Comparison of ENCODE assay signal across 14 cellular contexts in the genomic region with DNA sequence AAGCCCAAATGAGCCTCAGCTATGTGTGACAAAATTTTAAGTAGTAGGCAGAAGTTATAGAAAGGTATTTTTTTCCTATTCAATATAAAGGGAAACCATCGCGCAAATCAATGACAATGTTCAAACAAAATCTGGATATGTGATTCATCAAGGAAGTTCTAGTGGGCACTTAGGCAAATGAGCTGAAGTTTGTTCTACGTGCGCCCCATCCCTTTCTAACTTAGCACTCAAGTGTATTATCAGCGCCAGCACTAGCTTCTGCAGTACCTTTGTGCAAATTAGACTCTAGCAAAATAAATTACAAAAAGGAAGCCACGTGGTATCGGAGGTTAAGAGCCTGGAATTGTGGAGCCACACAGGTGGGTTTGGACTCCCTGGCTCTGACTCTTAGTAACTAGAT.
DNase-seq lines count a peak whose midpoint lies in the region; ATAC-seq and TF ChIP-seq lines count a peak whose summit lies in the region.
"Had no signal": no experiment of that assay in that cellular context is flagged by ENCODE, and none has a peak within 500 bp of the region (broad histone marks: within the 10 kb centered on the region; RNA-seq: fewer than 3 reads in every experiment).

No MANE protein-coding gene starts in this region.

- no peaks in the 10 kb centered on the region for H3K36me3 ChIP-seq in colonic mucosa
- H3K36me3 ChIP-seq in esophagus squamous epithelium: no peaks in the 10 kb centered on the region
- H3K36me3 ChIP-seq: ovary had no signal

- H3K27ac Mint-ChIP-seq in activated naive CD4-positive, alpha-beta T cell treated with anti-CD3 and anti-CD28 coated beads, Interleukin-2, amount 50 U/mL, for 72 hours: no peak overlapping the region
- no peak overlapping the region for H3K27ac Mint-ChIP-seq in activated B cell treated with CpG ODN at 0.5 μM for 24 hours
- H3K27ac Mint-ChIP-seq in stimulated activated memory B cell treated with anti-CD40 and anti-IgM and Interleukin-4, amounts not matched to agents 10 μg/mL and 1 μg/mL and 100 μg/mL, for 72 hours: peak overlapping the region; percentile 24
- no peak overlapping the region for H3K27ac Mint-ChIP-seq in activated naive CD4-positive, alpha-beta T cell treated with anti-CD3 and anti-CD28 coated beads, Interleukin-2, amount 10 ng/mL, durations not matched to agents 7 days and 5 days
- H3K27ac Mint-ChIP-seq: T-helper 1 cell treated with Interleukin-12 subunit alpha and Interleukin-12 subunit beta and Interleukin-4 antibody, amounts not matched to agents 30 μg/mL and 1 μg/mL, for 36 hours had no signal

- H3K9me3 Mint-ChIP-seq in activated naive CD4-positive, alpha-beta T cell treated with anti-CD3 and anti-CD28 coated beads, Interleukin-2, amount 50 U/mL, for 72 hours: peaks cover 0 to 5% of the 10 kb centered on the region in 2 donors
- H3K9me3 Mint-ChIP-seq in activated B cell treated with CpG ODN at 0.5 μM for 24 hours: no peaks in the 10 kb centered on the region
- H3K9me3 Mint-ChIP-seq in stimulated activated memory B cell treated with anti-CD40 and anti-IgM and Interleukin-4, amounts not matched to agents 10 μg/mL and 1 μg/mL and 100 μg/mL, for 72 hours: no peaks in the 10 kb centered on the region
- H3K9me3 Mint-ChIP-seq in activated naive CD4-positive, alpha-beta T cell treated with anti-CD3 and anti-CD28 coated beads, Interleukin-2, amount 10 ng/mL, durations not matched to agents 7 days and 5 days: no peaks in the 10 kb centered on the region
- H3K9me3 Mint-ChIP-seq: T-helper 1 cell treated with Interleukin-12 subunit alpha and Interleukin-12 subunit beta and Interleukin-4 antibody, amounts not matched to agents 30 μg/mL and 1 μg/mL, for 36 hours had no signal

- H3K4me3 Mint-ChIP-seq in activated B cell treated with CpG ODN at 0.5 μM for 24 hours: peak overlapping the region; percentile 39
- H3K4me3 Mint-ChIP-seq in stimulated activated memory B cell treated with anti-CD40 and anti-IgM and Interleukin-4, amounts not matched to agents 10 μg/mL and 1 μg/mL and 100 μg/mL, for 72 hours: no peak overlapping the region
- no peak overlapping the region for H3K4me3 Mint-ChIP-seq in activated naive CD4-positive, alpha-beta T cell treated with anti-CD3 and anti-CD28 coated beads, Interleukin-2, amount 10 ng/mL, durations not matched to agents 7 days and 5 days
- H3K4me3 Mint-ChIP-seq: T-helper 1 cell treated with Interleukin-12 subunit alpha and Interleukin-12 subunit beta and Interleukin-4 antibody, amounts not matched to agents 30 μg/mL and 1 μg/mL, for 36 hours had no signal

- no peak for TF ChIP-seq POLR2A in esophagus squamous epithelium (IDR thresholded peaks at IDR 0.05)

- H3K4me3 ChIP-seq in colonic mucosa (no peak overlapping the region), esophagus squamous epithelium (no peak overlapping the region)
- H3K4me3 ChIP-seq: body of pancreas, K562, ovary had no signal

- intact Hi-C loops in activated B cell treated with CpG ODN at 0.5 μM for 24 hours (cut with micrococcal nuclease): loop anchor here (1.0 to 5.0 kb wide), 3 partner anchors 9 to 36 kb away; no protein-coding TSS in a partner anchor
- intact Hi-C loops in colonic mucosa (cut with DNase I): no loop called here
- intact Hi-C loops in esophagus squamous epithelium (cut with DNase I): no loop called here

- peak; percentile 47 to 67 for ATAC-seq in activated naive CD4-positive, alpha-beta T cell treated with anti-CD3 and anti-CD28 coated beads, Interleukin-2, amount 50 U/mL, for 72 hours
- peak; percentile 41 for ATAC-seq in HG03196 (IDR thresholded peaks at IDR 0.05; ENCODE audit: unreplicated experiment)
- ATAC-seq in activated B cell treated with CpG ODN at 0.5 μM for 24 hours (ENCODE audit: low read depth): peak; percentile 70
- no peak for ATAC-seq in stimulated activated memory B cell treated with anti-CD40 and anti-IgM and Interleukin-4, amounts not matched to agents 10 μg/mL and 1 μg/mL and 100 μg/mL, for 72 hours
- ATAC-seq: body of pancreas had no signal

- no peaks in the 10 kb centered on the region for H3K27me3 ChIP-seq in colonic mucosa
- no peaks in the 10 kb centered on the region for H3K27me3 ChIP-seq in esophagus squamous epithelium
- H3K27me3 ChIP-seq: body of pancreas, ovary had no signal

- H3K27ac ChIP-seq in colonic mucosa: no peak overlapping the region
- H3K27ac ChIP-seq in esophagus squamous epithelium: no peak overlapping the region
- H3K27ac ChIP-seq: body of pancreas, ovary had no signal

- no peak overlapping the region for H3K9ac ChIP-seq in colonic mucosa (ENCODE audit: low read depth in 2 of 2, low read length in 2 of 2)

- peaks cover 73% of the 10 kb centered on the region for H3K4me1 Mint-ChIP-seq in activated B cell treated with CpG ODN at 0.5 μM for 24 hours
- peaks cover 64% of the 10 kb centered on the region for H3K4me1 Mint-ChIP-seq in stimulated activated memory B cell treated with anti-CD40 and anti-IgM and Interleukin-4, amounts not matched to agents 10 μg/mL and 1 μg/mL and 100 μg/mL, for 72 hours
- H3K4me1 Mint-ChIP-seq in activated naive CD4-positive, alpha-beta T cell treated with anti-CD3 and anti-CD28 coated beads, Interleukin-2, amount 10 ng/mL, durations not matched to agents 7 days and 5 days: peaks cover 32% of the 10 kb centered on the region

- H3K27me3 Mint-ChIP-seq in activated B cell treated with CpG ODN at 0.5 μM for 24 hours: no peaks in the 10 kb centered on the region
- no peaks in the 10 kb centered on the region for H3K27me3 Mint-ChIP-seq in stimulated activated memory B cell treated with anti-CD40 and anti-IgM and Interleukin-4, amounts not matched to agents 10 μg/mL and 1 μg/mL and 100 μg/mL, for 72 hours
- no peaks in the 10 kb centered on the region for H3K27me3 Mint-ChIP-seq in activated naive CD4-positive, alpha-beta T cell treated with anti-CD3 and anti-CD28 coated beads, Interleukin-2, amount 10 ng/mL, durations not matched to agents 7 days and 5 days

- POLR2A ChIA-PET in activated B cell treated with CpG ODN at 0.5 μM for 24 hours (lab: Charles Lee): interaction anchor here (0.6 to 1.3 kb wide), 4 partner anchors 40 to 95 kb away, joined by 3 to 4 read pairs (median 4); no protein-coding TSS in a partner anchor

- CTCF ChIA-PET in activated B cell treated with CpG ODN at 0.5 μM for 24 hours (lab: Charles Lee): no interaction called here
- CTCF ChIA-PET in activated naive CD4-positive, alpha-beta T cell treated with anti-CD3 and anti-CD28 coated beads, Interleukin-2, amount 10 ng/mL, durations not matched to agents 7 days and 5 days (lab: Charles Lee): no interaction called here

- WGBS in esophagus squamous epithelium, 2 donors: 61 to 71% methylated on average over 7 of the region's 7 CpGs

- H3K4me1 ChIP-seq in colonic mucosa (peaks cover 3% of the 10 kb centered on the region), esophagus squamous epithelium (peaks cover 11 to 92% (median 18%) of the 10 kb centered on the region in 3 donors)

- H3K36me3 Mint-ChIP-seq in activated naive CD4-positive, alpha-beta T cell treated with anti-CD3 and anti-CD28 coated beads, Interleukin-2, amount 50 U/mL, for 72 hours: peaks cover 0 to 9% of the 10 kb centered on the region in 2 donors
- H3K36me3 Mint-ChIP-seq in activated B cell treated with CpG ODN at 0.5 μM for 24 hours (ENCODE audit: low read depth): peaks cover 4% of the 10 kb centered on the region
- H3K36me3 Mint-ChIP-seq in stimulated activated memory B cell treated with anti-CD40 and anti-IgM and Interleukin-4, amounts not matched to agents 10 μg/mL and 1 μg/mL and 100 μg/mL, for 72 hours: no peaks in the 10 kb centered on the region
- peaks cover 10% of the 10 kb centered on the region for H3K36me3 Mint-ChIP-seq in activated naive CD4-positive, alpha-beta T cell treated with anti-CD3 and anti-CD28 coated beads, Interleukin-2, amount 10 ng/mL, durations not matched to agents 7 days and 5 days

- TF ChIP-seq CTCF in activated B cell treated with CpG ODN at 0.5 μM for 24 hours (IDR thresholded peaks at IDR 0.05) (no peak), colonic mucosa (IDR thresholded peaks at IDR 0.05) (no peak), esophagus squamous epithelium (IDR thresholded peaks at IDR 0.05) (no peak)

- no peak for DNase-seq in activated naive CD4-positive, alpha-beta T cell treated with anti-CD3 and anti-CD28 coated beads, Interleukin-2, amount 50 U/mL, for 72 hours (ENCODE audit: low spot score in 2 of 2)
- DNase-seq in activated naive CD4-positive, alpha-beta T cell treated with Interleukin-2 at 50 U/mL for 16 hours: no peak
- DNase-seq in activated B cell treated with CpG ODN at 0.5 μM for 24 hours: no peak
- DNase-seq in activated naive CD4-positive, alpha-beta T cell treated with anti-CD3 and anti-CD28 coated beads, Interleukin-2, amount 10 ng/mL, durations not matched to agents 7 days and 5 days: no peak
- no peak for DNase-seq in colonic mucosa
- no peak for DNase-seq in esophagus squamous epithelium (lab: John Stamatoyannopoulos, UW)
- DNase-seq: body of pancreas; NCI-H524 treated with DMSO at 0.1 percent for 48 hours; ovary; stimulated activated CD4-positive, alpha-beta T cell treated with anti-CD3 and anti-CD28 coated beads, Interleukin-1b, Interleukin-23, amount 100 ng/mL, for 48 hours had no signal

- no peaks in the 10 kb centered on the region for H3K9me3 ChIP-seq in colonic mucosa
- no peaks in the 10 kb centered on the region for H3K9me3 ChIP-seq in esophagus squamous epithelium
- H3K9me3 ChIP-seq: body of pancreas, ovary had no signal
